In genomic region chr19:10085641-10086031, GRCh38 we compare ENCODE assay signal across 8 cellular contexts. TPM values are rescaled to one million over a fixed set of nuclear protein-coding genes. Genes with fewer than 3 reads are reported as not detected.
A peak's percentile ranks its signal among the peaks of the same experiment; 100 is the strongest.
DNase-seq lines count a peak whose midpoint lies in the region; ATAC-seq and TF ChIP-seq lines count a peak whose summit lies in the region.

No MANE protein-coding gene starts in this region.

- H3K4me3 ChIP-seq in iPS-18c (ENCODE audit: insufficient read depth, low read depth, low read length), result peak overlapping the region; percentile 94
- peak overlapping the region; percentile 94 to 99 (median 96) for H3K4me3 ChIP-seq in stomach

- H3K4me1 Mint-ChIP-seq in activated T-helper 1 cell treated with anti-CD3 and anti-CD28 coated beads, Interleukin-12 subunit alpha, Interleukin-12 subunit beta, Interleukin-2, Interleukin-4 antibody, amounts not matched to agents 30 ng/mL and 10 ng/mL and 1 ng/mL, durations not matched to agents 14 hours and 24 hours and 36 hours (ENCODE audit: low read depth), result peaks cover 7% of the 10 kb centered on the region

- peaks cover 0 to 18% (median 16%) of the 10 kb centered on the region in 4 donors for H3K4me1 ChIP-seq in stomach

- H3K9me3 ChIP-seq in iPS-18c (ENCODE audit: control insufficient read depth, insufficient read depth, low read length) (no peaks in the 10 kb centered on the region), stomach (no peaks in the 10 kb centered on the region)

- intact Hi-C loops in activated T-helper 1 cell treated with anti-CD3 and anti-CD28 coated beads, Interleukin-12 subunit alpha, Interleukin-12 subunit beta, Interleukin-2, Interleukin-4 antibody, amounts not matched to agents 30 ng/mL and 10 ng/mL and 1 ng/mL, durations not matched to agents 14 hours and 24 hours and 36 hours (cut with micrococcal nuclease), result loop anchor here (1.0 to 2.0 kb wide), 2 partner anchors 11 to 19 kb away; no protein-coding TSS in a partner anchor
- intact Hi-C loops in stomach (cut with DNase I; ENCODE audit: low total_unique reads), result no loop called here

- ATAC-seq in HG03045 (IDR thresholded peaks at IDR 0.05; ENCODE audit: unreplicated experiment) (peak; percentile 5), omental fat pad (ENCODE audit: low FRiP score) (no peak)

- 16 to 22% (median 18%) methylated on average over 10 to 14 of the region's 14 CpGs for WGBS in stomach, 5 donors

- H3K27me3 ChIP-seq in stomach, result no peaks in the 10 kb centered on the region

- peak overlapping the region; percentile 89 to 95 (median 92) for H3K27ac ChIP-seq in stomach

- peaks cover 8 to 21% (median 18%) of the 10 kb centered on the region in 4 donors for H3K36me3 ChIP-seq in stomach

- no peak for DNase-seq in activated T-helper 1 cell treated with anti-CD3 and anti-CD28 coated beads, Interleukin-12 subunit alpha, Interleukin-12 subunit beta, Interleukin-2, Interleukin-4 antibody, amounts not matched to agents 30 ng/mL and 10 ng/mL and 1 ng/mL, durations not matched to agents 14 hours and 24 hours and 36 hours (ENCODE audit: low spot score)
- no peak for DNase-seq in stomach
- DNase-seq in omental fat pad (ENCODE audit: low spot score), result no peak
- no peak for DNase-seq in NCI-H2081 (lab: John Stamatoyannopoulos, UW)
- no peak for DNase-seq in anterior cingulate cortex (lab: John Stamatoyannopoulos, UW)
- no peak for DNase-seq in D341Med (ENCODE audit: low spot score)

- H3K27me3 Mint-ChIP-seq in activated T-helper 1 cell treated with anti-CD3 and anti-CD28 coated beads, Interleukin-12 subunit alpha, Interleukin-12 subunit beta, Interleukin-2, Interleukin-4 antibody, amounts not matched to agents 30 ng/mL and 10 ng/mL and 1 ng/mL, durations not matched to agents 14 hours and 24 hours and 36 hours (ENCODE audit: insufficient read depth), result peaks cover 2% of the 10 kb centered on the region

- peak overlapping the region; percentile 88 for H3K27ac Mint-ChIP-seq in activated T-helper 1 cell treated with anti-CD3 and anti-CD28 coated beads, Interleukin-12 subunit alpha, Interleukin-12 subunit beta, Interleukin-2, Interleukin-4 antibody, amounts not matched to agents 30 ng/mL and 10 ng/mL and 1 ng/mL, durations not matched to agents 14 hours and 24 hours and 36 hours

- peaks cover 16% of the 10 kb centered on the region for H3K36me3 Mint-ChIP-seq in activated T-helper 1 cell treated with anti-CD3 and anti-CD28 coated beads, Interleukin-12 subunit alpha, Interleukin-12 subunit beta, Interleukin-2, Interleukin-4 antibody, amounts not matched to agents 30 ng/mL and 10 ng/mL and 1 ng/mL, durations not matched to agents 14 hours and 24 hours and 36 hours (ENCODE audit: low read depth)

- no peak for TF ChIP-seq CTCF in stomach (IDR thresholded peaks at IDR 0.05)
- no peak for TF ChIP-seq CTCF in omental fat pad (IDR thresholded peaks at IDR 0.05)

- peak overlapping the region; percentile 90 for H3K4me3 Mint-ChIP-seq in activated T-helper 1 cell treated with anti-CD3 and anti-CD28 coated beads, Interleukin-12 subunit alpha, Interleukin-12 subunit beta, Interleukin-2, Interleukin-4 antibody, amounts not matched to agents 30 ng/mL and 10 ng/mL and 1 ng/mL, durations not matched to agents 14 hours and 24 hours and 36 hours

- no peaks in the 10 kb centered on the region for H3K9me3 Mint-ChIP-seq in activated T-helper 1 cell treated with anti-CD3 and anti-CD28 coated beads, Interleukin-12 subunit alpha, Interleukin-12 subunit beta, Interleukin-2, Interleukin-4 antibody, amounts not matched to agents 30 ng/mL and 10 ng/mL and 1 ng/mL, durations not matched to agents 14 hours and 24 hours and 36 hours

- TF ChIP-seq EP300 in stomach (IDR thresholded peaks at IDR 0.05), result no peak

- no peak for TF ChIP-seq POLR2A in stomach (IDR thresholded peaks at IDR 0.05)

RNA-seq across cellular contexts. Expression of gene SHFL, which starts 0.5 kb away (rescaled TPM):
- 64.1 and 70.5 TPM in 2 replicates for total RNA-seq in activated T-helper 1 cell treated with anti-CD3 and anti-CD28 coated beads, Interleukin-12 subunit alpha, Interleukin-12 subunit beta, Interleukin-2, Interleukin-4 antibody, amounts not matched to agents 30 ng/mL and 10 ng/mL and 1 ng/mL, durations not matched to agents 14 hours and 24 hours and 36 hours
- total RNA-seq in stomach (10 to 100 TPM in 4 of 5 donors, 1 to 10 TPM in 1; 7.0 to 62.0 (median 21.4) TPM), omental fat pad (10 to 100 TPM; 20.7 to 36.7 (median 27.7) TPM)
- 10 to 100 TPM; 25.3 to 34.1 (median 25.7) TPM for polyA plus RNA-seq in stomach

RNA-seq across cellular contexts. Expression of gene ANGPTL6, which starts 16.8 kb away (rescaled TPM):
- 8.2 and 8.5 TPM in 2 replicates for total RNA-seq in activated T-helper 1 cell treated with anti-CD3 and anti-CD28 coated beads, Interleukin-12 subunit alpha, Interleukin-12 subunit beta, Interleukin-2, Interleukin-4 antibody, amounts not matched to agents 30 ng/mL and 10 ng/mL and 1 ng/mL, durations not matched to agents 14 hours and 24 hours and 36 hours
- total RNA-seq in stomach (1 to 10 TPM in 2 of 5 donors, not detected in 3; 5.1 to 5.2 TPM), omental fat pad (under 1 TPM in 3 of 4 donors, not detected in 1; 0.31 to 0.84 (median 0.37) TPM)
- polyA plus RNA-seq in stomach, result 1 to 10 TPM in 1 of 3 donors, under 1 TPM in 2; 0.68 to 2.3 (median 0.75) TPM

RNA-seq across cellular contexts. Expression of gene PPAN, which starts 20.5 kb away (rescaled TPM):
- 234 and 250 TPM in 2 replicates for total RNA-seq in activated T-helper 1 cell treated with anti-CD3 and anti-CD28 coated beads, Interleukin-12 subunit alpha, Interleukin-12 subunit beta, Interleukin-2, Interleukin-4 antibody, amounts not matched to agents 30 ng/mL and 10 ng/mL and 1 ng/mL, durations not matched to agents 14 hours and 24 hours and 36 hours
- total RNA-seq in stomach, result 10 to 100 TPM in 4 of 5 donors, 1 to 10 TPM in 1; 1.2 to 39.7 (median 20.4) TPM
- 10 to 100 TPM; 33.8 to 52.3 (median 41.4) TPM for polyA plus RNA-seq in stomach
- total RNA-seq in omental fat pad, result 10 to 100 TPM; 25.0 to 79.7 (median 32.0) TPM

RNA-seq across cellular contexts. Expression of gene P2RY11, which starts 25.9 kb away (rescaled TPM):
- 64.4 and 64.9 TPM in 2 replicates for total RNA-seq in activated T-helper 1 cell treated with anti-CD3 and anti-CD28 coated beads, Interleukin-12 subunit alpha, Interleukin-12 subunit beta, Interleukin-2, Interleukin-4 antibody, amounts not matched to agents 30 ng/mL and 10 ng/mL and 1 ng/mL, durations not matched to agents 14 hours and 24 hours and 36 hours
- total RNA-seq in stomach (10 to 100 TPM in 2 of 5 donors, 1 to 10 TPM in 3; 1.8 to 24.8 (median 3.2) TPM), omental fat pad (10 to 100 TPM in 1 of 4 donors, 1 to 10 TPM in 3; 2.7 to 18.7 (median 4.7) TPM)
- polyA plus RNA-seq in stomach, result 1 to 10 TPM; 4.9 to 7.8 (median 5.1) TPM

RNA-seq across cellular contexts. Expression of gene EIF3G, which starts 34.1 kb away (rescaled TPM):
- total RNA-seq in activated T-helper 1 cell treated with anti-CD3 and anti-CD28 coated beads, Interleukin-12 subunit alpha, Interleukin-12 subunit beta, Interleukin-2, Interleukin-4 antibody, amounts not matched to agents 30 ng/mL and 10 ng/mL and 1 ng/mL, durations not matched to agents 14 hours and 24 hours and 36 hours, result 371 and 377 TPM in 2 replicates
- 100 to 1,000 TPM; 144 to 324 (median 252) TPM for total RNA-seq in stomach
- polyA plus RNA-seq in stomach, result 100 to 1,000 TPM; 206 to 324 (median 225) TPM
- 100 to 1,000 TPM; 223 to 282 (median 242) TPM for total RNA-seq in omental fat pad
